ENCODE assay signal across 16 cellular contexts in genomic region chr11:114066046-114066648, GRCh38. TPM values are rescaled to one million over a fixed set of nuclear protein-coding genes. Genes with fewer than 3 reads are reported as not detected.
A peak's percentile ranks its signal among the peaks of the same experiment; 100 is the strongest.
DNase-seq lines count a peak whose midpoint lies in the region; ATAC-seq and TF ChIP-seq lines count a peak whose summit lies in the region.
"Had no signal": no experiment of that assay in that cellular context is flagged by ENCODE, and none has a peak within 500 bp of the region (broad histone marks: within the 10 kb centered on the region; RNA-seq: fewer than 3 reads in every experiment).

No MANE protein-coding gene starts in this region.

- H3K27ac Mint-ChIP-seq in CD8-positive, alpha-beta T cell, result peak overlapping the region; percentile 78

- no peak for TF ChIP-seq CTCF in 22Rv1 (IDR thresholded peaks at IDR 0.05)
- no peak for TF ChIP-seq CTCF in CD8-positive, alpha-beta T cell (IDR thresholded peaks at IDR 0.05)
- no peak for TF ChIP-seq CTCF in breast epithelium (IDR thresholded peaks at IDR 0.05)
- no peak for TF ChIP-seq CTCF in gastrocnemius medialis (IDR thresholded peaks at IDR 0.05 in 4 of 5, conservative IDR thresholded peaks at IDR 0.05 in 1 of 5)

- H3K4me3 ChIP-seq in CD8-positive, alpha-beta T cell (ENCODE audit: low read depth, low read length), result no peak overlapping the region
- H3K4me3 ChIP-seq in breast epithelium (peak overlapping the region; percentile 85 to 100 (median 94)), gastrocnemius medialis (peak overlapping the region; percentile 68 to 100 (median 82))
- H3K4me3 ChIP-seq: body of pancreas had no signal

- CTCF ChIA-PET in CD8-positive, alpha-beta T cell (lab: Charles Lee), result interaction anchor here (0.7 to 2.2 kb wide), 3 partner anchors 8 to 195 kb away, joined by 3 to 8 read pairs (median 3); no protein-coding TSS in a partner anchor

- H3K27me3 ChIP-seq in CD8-positive, alpha-beta T cell (ENCODE audit: insufficient read depth, low read length), result no peaks in the 10 kb centered on the region
- H3K27me3 ChIP-seq in breast epithelium (no peaks in the 10 kb centered on the region), gastrocnemius medialis (no peaks in the 10 kb centered on the region)
- H3K27me3 ChIP-seq: body of pancreas, Peyer's patch had no signal

- no peaks in the 10 kb centered on the region for H3K9me3 Mint-ChIP-seq in CD8-positive, alpha-beta T cell

- H3K4me1 ChIP-seq in CD8-positive, alpha-beta T cell (ENCODE audit: insufficient read depth, low read length), result peaks cover 5% of the 10 kb centered on the region
- H3K4me1 ChIP-seq in breast epithelium, result peaks cover 8 to 19% of the 10 kb centered on the region in 2 donors
- peaks cover 72 to 87% of the 10 kb centered on the region in 2 donors for H3K4me1 ChIP-seq in gastrocnemius medialis
- H3K4me1 ChIP-seq: foreskin keratinocyte had no signal

- POLR2A ChIA-PET in CD8-positive, alpha-beta T cell (lab: Charles Lee), result no interaction called here

- H3K4me1 Mint-ChIP-seq in CD8-positive, alpha-beta T cell (ENCODE audit: low read depth), result peaks cover 6% of the 10 kb centered on the region

- no peaks in the 10 kb centered on the region for H3K36me3 ChIP-seq in CD8-positive, alpha-beta T cell (ENCODE audit: insufficient read depth, low read length)
- H3K36me3 ChIP-seq in breast epithelium (peaks cover 3% of the 10 kb centered on the region), gastrocnemius medialis (peaks cover 0 to 66% of the 10 kb centered on the region in 2 donors)

- intact Hi-C loops in CD8-positive, alpha-beta T cell (cut with DNase I, micrococcal nuclease), result no loop called here
- intact Hi-C loops in breast epithelium (cut with DNase I; ENCODE audit: low total_unique reads), result no loop called here
- intact Hi-C loops in gastrocnemius medialis (cut with DNase I; ENCODE audit: low total_unique reads), result loop anchor here (2.0 kb wide), 1 partner anchor 37 kb away; no protein-coding TSS in a partner anchor

- peak overlapping the region; percentile 27; the same call in 1 of the 2 replicates for H3K27ac ChIP-seq in 22Rv1
- H3K27ac ChIP-seq in CD8-positive, alpha-beta T cell (ENCODE audit: low read depth, low read length), result no peak overlapping the region
- no peak overlapping the region for H3K27ac ChIP-seq in breast epithelium
- peak overlapping the region; percentile 94 to 99 (median 96) for H3K27ac ChIP-seq in gastrocnemius medialis
- H3K27ac ChIP-seq: body of pancreas, foreskin keratinocyte, Peyer's patch had no signal

- peak; percentile 66 for ATAC-seq in CD8-positive, alpha-beta T cell
- ATAC-seq in gastrocnemius medialis (no peak), HG02588 (IDR thresholded peaks at IDR 0.05; ENCODE audit: unreplicated experiment) (no peak), GM19023 (IDR thresholded peaks at IDR 0.05; ENCODE audit: unreplicated experiment) (no peak)
- ATAC-seq: body of pancreas, foreskin keratinocyte had no signal

- DNase-seq in CD8-positive, alpha-beta T cell, result peak in 3 of 7 experiments; percentile 22 to 60 (median 45)
- DNase-seq in breast epithelium (ENCODE audit: low spot score in 2 of 2) (no peak), gastrocnemius medialis (no peak), amniotic stem cell (lab: John Stamatoyannopoulos, UW) (no peak)
- DNase-seq: body of pancreas; effector CD8-positive, alpha-beta T cell; foreskin keratinocyte; KBM-7; mesenchymal stem cell; NCI-H1436; occipital lobe; Peyer's patch had no signal

- H3K27me3 Mint-ChIP-seq in CD8-positive, alpha-beta T cell (ENCODE audit: low read depth), result no peaks in the 10 kb centered on the region

- H3K9me3 ChIP-seq in CD8-positive, alpha-beta T cell (ENCODE audit: low read length), result no peaks in the 10 kb centered on the region
- H3K9me3 ChIP-seq in breast epithelium (no peaks in the 10 kb centered on the region), gastrocnemius medialis (no peaks in the 10 kb centered on the region)
- H3K9me3 ChIP-seq: body of pancreas, Peyer's patch had no signal

- TF ChIP-seq POLR2A in breast epithelium (IDR thresholded peaks at IDR 0.05) (no peak), gastrocnemius medialis (IDR thresholded peaks at IDR 0.05) (no peak)

- peak overlapping the region; percentile 16 for H3K4me3 Mint-ChIP-seq in CD8-positive, alpha-beta T cell

- peaks cover 2% of the 10 kb centered on the region for H3K36me3 Mint-ChIP-seq in CD8-positive, alpha-beta T cell

- in situ Hi-C loops in gastrocnemius medialis (cut with MboI; ENCODE audit: low sequenced_read_pairs in 4 of 4), result loop anchor here in 3 of 4 donors (5.0 to 10.0 kb wide), 3 partner anchors 109 to 119 kb away; no protein-coding TSS in a partner anchor

RNA-seq across cellular contexts. Expression of gene ZBTB16, which starts 6.6 kb away (rescaled TPM):
- total RNA-seq in CD8-positive, alpha-beta T cell, result 10 to 100 TPM; 15.3 to 18.3 TPM
- total RNA-seq in breast epithelium (100 to 1,000 TPM; 236 to 358 (median 271) TPM), gastrocnemius medialis (100 to 1,000 TPM; 156 to 250 (median 196) TPM)
- total RNA-seq: foreskin keratinocyte, NCI-H460 had no signal

Comparison
In these comparisons a context has a peak if more than half of its experiments do, and no peak if none do; other contexts are left out.
1. H3K27ac ChIP-seq: peak in 22Rv1 (single experiment) and gastrocnemius medialis (4 of 4); none in CD8-positive, alpha-beta T cell (single experiment) and breast epithelium (0 of 2).
2. RNA of gene ZBTB16, which starts 6.6 kb away (total RNA-seq): 236 to 358 TPM in breast epithelium and 156 to 250 TPM in gastrocnemius medialis; 15.3 to 18.3 TPM in CD8-positive, alpha-beta T cell; every median in the first group is over 4 times any median in the second.